ENCODE assay signal across 1 cellular context in the genomic region with DNA sequence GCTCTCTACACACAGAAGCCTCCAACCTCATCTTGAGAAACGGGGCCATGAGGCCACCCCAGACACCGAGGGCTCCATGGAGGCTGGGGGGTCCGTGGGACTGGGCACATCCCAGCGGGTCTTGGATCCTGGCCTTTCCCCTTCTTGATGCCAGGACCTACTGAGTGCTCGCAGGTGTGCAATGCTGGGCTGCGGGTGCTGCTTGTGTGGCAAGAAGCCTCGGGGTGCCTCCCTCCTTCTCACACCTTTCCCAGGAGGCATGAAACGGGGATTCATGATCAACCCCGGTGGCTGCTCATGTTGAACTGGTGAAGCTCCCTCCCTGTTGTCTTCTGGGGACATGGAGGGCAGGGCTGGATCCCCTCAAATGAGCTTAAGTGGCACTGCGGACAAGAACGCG.
TF ChIP-seq lines count a peak whose summit lies in the region.

No MANE protein-coding gene starts in this region.

TF ChIP-seq in H1, 55 proteins besides CTCF, POLR2A, EP300 and RAD21:
- TF ChIP-seq ASH2L (IDR thresholded peaks at IDR 0.05; ENCODE audit: low read length) (no peak), CBX8 (IDR thresholded peaks at IDR 0.05; ENCODE audit: borderline replicate concordance, low read depth, low read length) (no peak), POLR2AphosphoS5 (IDR thresholded peaks at IDR 0.05; ENCODE audit: low read depth, low read length) (no peak), EZH2 (IDR thresholded peaks at IDR 0.05; ENCODE audit: low read depth, low read length, severe bottlenecking) (no peak), HDAC2 (IDR thresholded peaks at IDR 0.05; ENCODE audit: borderline replicate concordance in 1 of 2, low read depth in 2 of 2, low read length in 2 of 2) (no peak), CEBPB (IDR thresholded peaks at IDR 0.05; ENCODE audit: low read depth, low read length) (no peak), KDM1A (IDR thresholded peaks at IDR 0.05; ENCODE audit: borderline replicate concordance, low read length) (no peak), MAFK (IDR thresholded peaks at IDR 0.05; ENCODE audit: low read depth, low read length) (no peak), BRCA1 (IDR thresholded peaks at IDR 0.05; ENCODE audit: low read depth, low read length) (no peak), SAP30 (IDR thresholded peaks at IDR 0.05; ENCODE audit: insufficient read depth, insufficient replicate concordance, low read length) (no peak), RBBP5 (IDR thresholded peaks at IDR 0.05; ENCODE audit: borderline replicate concordance, low read depth, low read length) (no peak), BCL11A (IDR thresholded peaks at IDR 0.05; ENCODE audit: low read depth in 2 of 2, low read length in 2 of 2) (no peak)
- TF ChIP-seq, protein P1, sequence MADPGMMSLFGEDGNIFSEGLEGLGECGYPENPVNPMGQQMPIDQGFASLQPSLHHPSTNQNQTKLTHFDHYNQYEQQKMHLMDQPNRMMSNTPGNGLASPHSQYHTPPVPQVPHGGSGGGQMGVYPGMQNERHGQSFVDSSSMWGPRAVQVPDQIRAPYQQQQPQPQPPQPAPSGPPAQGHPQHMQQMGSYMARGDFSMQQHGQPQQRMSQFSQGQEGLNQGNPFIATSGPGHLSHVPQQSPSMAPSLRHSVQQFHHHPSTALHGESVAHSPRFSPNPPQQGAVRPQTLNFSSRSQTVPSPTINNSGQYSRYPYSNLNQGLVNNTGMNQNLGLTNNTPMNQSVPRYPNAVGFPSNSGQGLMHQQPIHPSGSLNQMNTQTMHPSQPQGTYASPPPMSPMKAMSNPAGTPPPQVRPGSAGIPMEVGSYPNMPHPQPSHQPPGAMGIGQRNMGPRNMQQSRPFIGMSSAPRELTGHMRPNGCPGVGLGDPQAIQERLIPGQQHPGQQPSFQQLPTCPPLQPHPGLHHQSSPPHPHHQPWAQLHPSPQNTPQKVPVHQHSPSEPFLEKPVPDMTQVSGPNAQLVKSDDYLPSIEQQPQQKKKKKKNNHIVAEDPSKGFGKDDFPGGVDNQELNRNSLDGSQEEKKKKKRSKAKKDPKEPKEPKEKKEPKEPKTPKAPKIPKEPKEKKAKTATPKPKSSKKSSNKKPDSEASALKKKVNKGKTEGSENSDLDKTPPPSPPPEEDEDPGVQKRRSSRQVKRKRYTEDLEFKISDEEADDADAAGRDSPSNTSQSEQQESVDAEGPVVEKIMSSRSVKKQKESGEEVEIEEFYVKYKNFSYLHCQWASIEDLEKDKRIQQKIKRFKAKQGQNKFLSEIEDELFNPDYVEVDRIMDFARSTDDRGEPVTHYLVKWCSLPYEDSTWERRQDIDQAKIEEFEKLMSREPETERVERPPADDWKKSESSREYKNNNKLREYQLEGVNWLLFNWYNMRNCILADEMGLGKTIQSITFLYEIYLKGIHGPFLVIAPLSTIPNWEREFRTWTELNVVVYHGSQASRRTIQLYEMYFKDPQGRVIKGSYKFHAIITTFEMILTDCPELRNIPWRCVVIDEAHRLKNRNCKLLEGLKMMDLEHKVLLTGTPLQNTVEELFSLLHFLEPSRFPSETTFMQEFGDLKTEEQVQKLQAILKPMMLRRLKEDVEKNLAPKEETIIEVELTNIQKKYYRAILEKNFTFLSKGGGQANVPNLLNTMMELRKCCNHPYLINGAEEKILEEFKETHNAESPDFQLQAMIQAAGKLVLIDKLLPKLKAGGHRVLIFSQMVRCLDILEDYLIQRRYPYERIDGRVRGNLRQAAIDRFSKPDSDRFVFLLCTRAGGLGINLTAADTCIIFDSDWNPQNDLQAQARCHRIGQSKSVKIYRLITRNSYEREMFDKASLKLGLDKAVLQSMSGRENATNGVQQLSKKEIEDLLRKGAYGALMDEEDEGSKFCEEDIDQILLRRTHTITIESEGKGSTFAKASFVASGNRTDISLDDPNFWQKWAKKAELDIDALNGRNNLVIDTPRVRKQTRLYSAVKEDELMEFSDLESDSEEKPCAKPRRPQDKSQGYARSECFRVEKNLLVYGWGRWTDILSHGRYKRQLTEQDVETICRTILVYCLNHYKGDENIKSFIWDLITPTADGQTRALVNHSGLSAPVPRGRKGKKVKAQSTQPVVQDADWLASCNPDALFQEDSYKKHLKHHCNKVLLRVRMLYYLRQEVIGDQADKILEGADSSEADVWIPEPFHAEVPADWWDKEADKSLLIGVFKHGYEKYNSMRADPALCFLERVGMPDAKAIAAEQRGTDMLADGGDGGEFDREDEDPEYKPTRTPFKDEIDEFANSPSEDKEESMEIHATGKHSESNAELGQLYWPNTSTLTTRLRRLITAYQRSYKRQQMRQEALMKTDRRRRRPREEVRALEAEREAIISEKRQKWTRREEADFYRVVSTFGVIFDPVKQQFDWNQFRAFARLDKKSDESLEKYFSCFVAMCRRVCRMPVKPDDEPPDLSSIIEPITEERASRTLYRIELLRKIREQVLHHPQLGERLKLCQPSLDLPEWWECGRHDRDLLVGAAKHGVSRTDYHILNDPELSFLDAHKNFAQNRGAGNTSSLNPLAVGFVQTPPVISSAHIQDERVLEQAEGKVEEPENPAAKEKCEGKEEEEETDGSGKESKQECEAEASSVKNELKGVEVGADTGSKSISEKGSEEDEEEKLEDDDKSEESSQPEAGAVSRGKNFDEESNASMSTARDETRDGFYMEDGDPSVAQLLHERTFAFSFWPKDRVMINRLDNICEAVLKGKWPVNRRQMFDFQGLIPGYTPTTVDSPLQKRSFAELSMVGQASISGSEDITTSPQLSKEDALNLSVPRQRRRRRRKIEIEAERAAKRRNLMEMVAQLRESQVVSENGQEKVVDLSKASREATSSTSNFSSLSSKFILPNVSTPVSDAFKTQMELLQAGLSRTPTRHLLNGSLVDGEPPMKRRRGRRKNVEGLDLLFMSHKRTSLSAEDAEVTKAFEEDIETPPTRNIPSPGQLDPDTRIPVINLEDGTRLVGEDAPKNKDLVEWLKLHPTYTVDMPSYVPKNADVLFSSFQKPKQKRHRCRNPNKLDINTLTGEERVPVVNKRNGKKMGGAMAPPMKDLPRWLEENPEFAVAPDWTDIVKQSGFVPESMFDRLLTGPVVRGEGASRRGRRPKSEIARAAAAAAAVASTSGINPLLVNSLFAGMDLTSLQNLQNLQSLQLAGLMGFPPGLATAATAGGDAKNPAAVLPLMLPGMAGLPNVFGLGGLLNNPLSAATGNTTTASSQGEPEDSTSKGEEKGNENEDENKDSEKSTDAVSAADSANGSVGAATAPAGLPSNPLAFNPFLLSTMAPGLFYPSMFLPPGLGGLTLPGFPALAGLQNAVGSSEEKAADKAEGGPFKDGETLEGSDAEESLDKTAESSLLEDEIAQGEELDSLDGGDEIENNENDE (IDR thresholded peaks at IDR 0.05; ENCODE audit: insufficient replicate concordance, low read length) = no peak
- TF ChIP-seq, protein P2, sequence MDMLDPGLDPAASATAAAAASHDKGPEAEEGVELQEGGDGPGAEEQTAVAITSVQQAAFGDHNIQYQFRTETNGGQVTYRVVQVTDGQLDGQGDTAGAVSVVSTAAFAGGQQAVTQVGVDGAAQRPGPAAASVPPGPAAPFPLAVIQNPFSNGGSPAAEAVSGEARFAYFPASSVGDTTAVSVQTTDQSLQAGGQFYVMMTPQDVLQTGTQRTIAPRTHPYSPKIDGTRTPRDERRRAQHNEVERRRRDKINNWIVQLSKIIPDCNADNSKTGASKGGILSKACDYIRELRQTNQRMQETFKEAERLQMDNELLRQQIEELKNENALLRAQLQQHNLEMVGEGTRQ (IDR thresholded peaks at IDR 0.05; ENCODE audit: low read length) = no peak
